In genomic region chr16:85633888-85634287, GRCh38 we compare ENCODE assay signal across 32 cellular contexts.
"Had no signal": no experiment of that assay in that cellular context is flagged by ENCODE, and none has a peak within 500 bp of the region (broad histone marks: within the 10 kb centered on the region; RNA-seq: fewer than 3 reads in every experiment).

No MANE protein-coding gene starts in this region.

- H3K4me3 Mint-ChIP-seq: activated CD4-positive, alpha-beta memory T cell treated with anti-CD3 and anti-CD28 coated beads for 36 hours; activated CD4-positive, alpha-beta T cell treated with anti-CD3 and anti-CD28 coated beads for 36 hours; activated CD4-positive, alpha-beta T cell treated with anti-CD3 and anti-CD28 coated beads, Interleukin-2, amount 10 ng/mL, durations not matched to agents 24 days and 14 days; activated CD8-positive, alpha-beta memory T cell treated with anti-CD3 and anti-CD28 coated beads, Interleukin-2, amount 10 ng/mL, durations not matched to agents 7 days and 5 days; activated CD8-positive, alpha-beta T cell treated with anti-CD3 and anti-CD28 coated beads, Interleukin-2, amount 10 ng/mL, durations not matched to agents 7 days and 5 days; activated naive CD4-positive, alpha-beta T cell treated with anti-CD3 and anti-CD28 coated beads, Interleukin-2, amount 10 ng/mL, durations not matched to agents 7 days and 5 days; activated T-cell treated with anti-CD3 and anti-CD28 coated beads, Interleukin-2, amount 50 U/mL, for 24 hours; activated T-cell treated with anti-CD3 and anti-CD28 coated beads, Interleukin-2, amount 50 U/mL, for 72 hours; brain had no signal

- ATAC-seq: activated CD4-positive, alpha-beta T cell treated with anti-CD3 and anti-CD28 coated beads for 36 hours; activated CD8-positive, alpha-beta memory T cell treated with anti-CD3 and anti-CD28 coated beads, Interleukin-2, amount 10 ng/mL, durations not matched to agents 7 days and 5 days; activated CD8-positive, alpha-beta T cell treated with anti-CD3 and anti-CD28 coated beads, Interleukin-2, amount 10 ng/mL, durations not matched to agents 7 days and 5 days; activated naive CD4-positive, alpha-beta T cell treated with anti-CD3 and anti-CD28 coated beads, Interleukin-2, amount 50 U/mL, for 72 hours; activated T-cell treated with anti-CD3 and anti-CD28 coated beads, Interleukin-2, amount 50 U/mL, for 72 hours; foreskin keratinocyte; gastrocnemius medialis had no signal

- H3K4me3 ChIP-seq: adrenal gland, breast epithelium, cardiac muscle cell, colonic mucosa, dorsolateral prefrontal cortex, esophagus muscularis mucosa, gastrocnemius medialis had no signal

- H3K27ac ChIP-seq: breast epithelium, cardiac muscle cell, colonic mucosa, dorsolateral prefrontal cortex, esophagus muscularis mucosa, foreskin keratinocyte, gastrocnemius medialis had no signal

- H3K27me3 Mint-ChIP-seq: activated CD4-positive, alpha-beta memory T cell treated with anti-CD3 and anti-CD28 coated beads for 36 hours; activated CD4-positive, alpha-beta T cell treated with anti-CD3 and anti-CD28 coated beads for 36 hours; activated CD4-positive, alpha-beta T cell treated with anti-CD3 and anti-CD28 coated beads, Interleukin-2, amount 10 ng/mL, durations not matched to agents 24 days and 14 days; activated CD8-positive, alpha-beta memory T cell treated with anti-CD3 and anti-CD28 coated beads, Interleukin-2, amount 10 ng/mL, durations not matched to agents 7 days and 5 days; activated naive CD4-positive, alpha-beta T cell treated with anti-CD3 and anti-CD28 coated beads, Interleukin-2, amount 10 ng/mL, durations not matched to agents 7 days and 5 days; activated T-cell treated with anti-CD3 and anti-CD28 coated beads, Interleukin-2, amount 50 U/mL, for 24 hours had no signal

- H3K36me3 ChIP-seq: adrenal gland, breast epithelium, cardiac muscle cell, colonic mucosa, gastrocnemius medialis had no signal

- H3K27me3 ChIP-seq: adrenal gland, breast epithelium, cardiac muscle cell, colonic mucosa, dorsolateral prefrontal cortex, esophagus muscularis mucosa, gastrocnemius medialis had no signal

- H3K4me1 ChIP-seq: breast epithelium, colonic mucosa, foreskin keratinocyte had no signal

- H3K27ac Mint-ChIP-seq: activated CD4-positive, alpha-beta memory T cell treated with anti-CD3 and anti-CD28 coated beads for 36 hours; activated CD4-positive, alpha-beta T cell treated with anti-CD3 and anti-CD28 coated beads for 36 hours; activated CD4-positive, alpha-beta T cell treated with anti-CD3 and anti-CD28 coated beads, Interleukin-2, amount 10 ng/mL, durations not matched to agents 24 days and 14 days; activated CD8-positive, alpha-beta memory T cell treated with anti-CD3 and anti-CD28 coated beads, Interleukin-2, amount 10 ng/mL, durations not matched to agents 7 days and 5 days; activated CD8-positive, alpha-beta T cell treated with anti-CD3 and anti-CD28 coated beads, Interleukin-2, amount 10 ng/mL, durations not matched to agents 7 days and 5 days; activated naive CD4-positive, alpha-beta T cell treated with anti-CD3 and anti-CD28 coated beads, Interleukin-2, amount 10 ng/mL, durations not matched to agents 7 days and 5 days; activated T-cell treated with anti-CD3 and anti-CD28 coated beads, Interleukin-2, amount 50 U/mL, for 24 hours; activated T-cell treated with anti-CD3 and anti-CD28 coated beads, Interleukin-2, amount 50 U/mL, for 72 hours had no signal

- DNase-seq: activated CD4-positive, alpha-beta memory T cell treated with anti-CD3 and anti-CD28 coated beads for 36 hours; activated CD4-positive, alpha-beta T cell treated with anti-CD3 and anti-CD28 coated beads for 36 hours; activated CD4-positive, alpha-beta T cell treated with anti-CD3 and anti-CD28 coated beads, Interleukin-2, amount 10 ng/mL, durations not matched to agents 24 days and 14 days; activated CD4-positive, CD25-positive, alpha-beta regulatory T cell; activated CD4-positive, CD25-positive, alpha-beta regulatory T cell treated with anti-CD3 and anti-CD28 coated beads, Interleukin-2, amount 50 U/mL, for 72 hours; activated CD8-positive, alpha-beta memory T cell treated with anti-CD3 and anti-CD28 coated beads, Interleukin-2, amount 10 ng/mL, durations not matched to agents 7 days and 5 days; activated CD8-positive, alpha-beta memory T cell treated with anti-CD3 and anti-CD28 coated beads, Interleukin-2, amount 50 U/mL, for 48 hours; activated CD8-positive, alpha-beta T cell treated with anti-CD3 and anti-CD28 coated beads, Interleukin-2, amount 10 ng/mL, durations not matched to agents 7 days and 5 days; activated gamma-delta T cell; activated naive CD4-positive, alpha-beta T cell; activated naive CD4-positive, alpha-beta T cell treated with anti-CD3 and anti-CD28 coated beads, Interleukin-2, amount 10 ng/mL, durations not matched to agents 7 days and 5 days; activated T-cell treated with anti-CD3 and anti-CD28 coated beads for 4 hours; activated T-cell treated with anti-CD3 and anti-CD28 coated beads, Interleukin-2, amount 50 U/mL, for 24 hours; activated T-cell treated with anti-CD3 and anti-CD28 coated beads, Interleukin-2, amount 50 U/mL, for 72 hours; adrenal gland; amygdala; aorta; central memory CD4-positive, alpha-beta T cell; cerebellar nuclear complex; colonic mucosa; dorsolateral prefrontal cortex; effector memory CD4-positive, alpha-beta T cell; erythroblast; foreskin keratinocyte; gastrocnemius medialis; glutamatergic neuron; T-helper 2 cell had no signal

- H3K9me3 ChIP-seq: adrenal gland, colonic mucosa, gastrocnemius medialis had no signal

- H3K9me3 Mint-ChIP-seq: activated CD4-positive, alpha-beta T cell treated with anti-CD3 and anti-CD28 coated beads, Interleukin-2, amount 10 ng/mL, durations not matched to agents 24 days and 14 days had no signal

- H3K4me1 Mint-ChIP-seq: activated CD4-positive, alpha-beta T cell treated with anti-CD3 and anti-CD28 coated beads for 36 hours; activated CD4-positive, alpha-beta T cell treated with anti-CD3 and anti-CD28 coated beads, Interleukin-2, amount 10 ng/mL, durations not matched to agents 24 days and 14 days; activated CD8-positive, alpha-beta memory T cell treated with anti-CD3 and anti-CD28 coated beads, Interleukin-2, amount 10 ng/mL, durations not matched to agents 7 days and 5 days; activated naive CD4-positive, alpha-beta T cell treated with anti-CD3 and anti-CD28 coated beads, Interleukin-2, amount 10 ng/mL, durations not matched to agents 7 days and 5 days had no signal
